Comparison of ENCODE assay signal across 17 cellular contexts in genomic region chr19:35442091-35442490, GRCh38. TPM values are rescaled to one million over a fixed set of nuclear protein-coding genes. Genes with fewer than 3 reads are reported as not detected.
DNase-seq lines count a peak whose midpoint lies in the region; ATAC-seq and TF ChIP-seq lines count a peak whose summit lies in the region.
"Had no signal": no experiment of that assay in that cellular context is flagged by ENCODE, and none has a peak within 500 bp of the region (broad histone marks: within the 10 kb centered on the region; RNA-seq: fewer than 3 reads in every experiment).

No MANE protein-coding gene starts in this region.

- TF ChIP-seq POLR2A in transverse colon (IDR thresholded peaks at IDR 0.05) = no peak

- peak overlapping the region in 3 of 4 donors; percentile 12 to 43 (median 27) for H3K27ac ChIP-seq in transverse colon
- H3K27ac ChIP-seq in foreskin keratinocyte = no peak overlapping the region
- H3K27ac ChIP-seq: pancreas, tibial nerve had no signal

- in situ Hi-C loops in transverse colon (cut with MboI; ENCODE audit: low pct_ligation_motif_present in 1 of 4, low pct_unique_long_range_greater_than_20kb in 1 of 4, low sequenced_read_pairs in 3 of 4) (no loop called here), GM13977 (cut with MboI; ENCODE audit: low pct_unique_long_range_greater_than_20kb, low sequenced_read_pairs, unreplicated experiment) (no loop called here)

- TF ChIP-seq CTCF in transverse colon (IDR thresholded peaks at IDR 0.05) (no peak), foreskin keratinocyte (conservative IDR thresholded peaks at IDR 0.05) (no peak), GM13977 (IDR thresholded peaks at IDR 0.05; ENCODE audit: extremely low read depth, insufficient read depth, missing control alignments) (no peak)

- intact Hi-C loops in left cardiac atrium (cut with DNase I) = no loop called here
- intact Hi-C loops in transverse colon (cut with DNase I; ENCODE audit: low total_unique reads) = no loop called here

- peak; percentile 19 to 44 for ATAC-seq in left cardiac atrium
- no peak for ATAC-seq in foreskin keratinocyte
- ATAC-seq: pancreas had no signal

- H3K9me3 ChIP-seq in transverse colon = no peaks in the 10 kb centered on the region
- H3K9me3 ChIP-seq: pancreas, tibial nerve had no signal

- peaks cover under 1 to 10% (median 3%) of the 10 kb centered on the region in 4 donors for H3K4me1 ChIP-seq in transverse colon
- H3K4me1 ChIP-seq in foreskin keratinocyte = no peaks in the 10 kb centered on the region

- DNase-seq in Kasumi-1 (lab: John Stamatoyannopoulos, UW) = peak; percentile 61 to 79
- peak; percentile 80 for DNase-seq in SKM-1 (lab: John Stamatoyannopoulos, UW; ENCODE audit: unreplicated experiment)
- DNase-seq in left cardiac atrium = peak; percentile 33
- DNase-seq in transverse colon = no peak
- no peak for DNase-seq in foreskin keratinocyte
- no peak for DNase-seq in NCI-H1694 (lab: John Stamatoyannopoulos, UW)
- no peak for DNase-seq in GM13977 (ENCODE audit: low spot score)
- DNase-seq: activated CD4-positive, alpha-beta T cell treated with anti-CD3 and anti-CD28 coated beads for 1 hour; activated gamma-delta T cell; C1 segment of cervical spinal cord; GOT3; NCI-H1930; NCI-H510A treated with DMSO at 0.1 percent for 48 hours; pancreas had no signal

- 69 to 77% methylated on average over 5 to 7 of the region's 7 CpGs for WGBS in transverse colon (ENCODE audit: low coverage in 1 of 2), 2 donors

- no peaks in the 10 kb centered on the region for H3K36me3 ChIP-seq in transverse colon
- H3K36me3 ChIP-seq: pancreas, tibial nerve had no signal

- TF ChIP-seq EP300 in transverse colon (IDR thresholded peaks at IDR 0.05; ENCODE audit: low read depth) = no peak

- no peak overlapping the region for H3K4me3 ChIP-seq in transverse colon
- H3K4me3 ChIP-seq: pancreas, smooth muscle cell, tibial nerve had no signal

- H3K27me3 ChIP-seq in transverse colon = no peaks in the 10 kb centered on the region
- H3K27me3 ChIP-seq in foreskin keratinocyte = peaks cover 8% of the 10 kb centered on the region
- H3K27me3 ChIP-seq: pancreas had no signal

RNA-seq across cellular contexts. Expression of gene FFAR2, which starts 6.0 kb away (rescaled TPM):
- under 1 TPM; 0.44 to 0.47 TPM for total RNA-seq in left cardiac atrium
- total RNA-seq in transverse colon = 1 to 10 TPM in 1 of 4 donors, under 1 TPM in 1, not detected in 2; 0.32 to 2.2 TPM
- total RNA-seq in foreskin keratinocyte = not detected in 2 replicates
- polyA plus RNA-seq in foreskin keratinocyte = not detected in 2 replicates
- total RNA-seq: smooth muscle cell had no signal
- polyA plus RNA-seq: smooth muscle cell had no signal

RNA-seq across cellular contexts. Expression of gene KRTDAP, which starts 48.2 kb away (rescaled TPM):
- total RNA-seq in left cardiac atrium = not detected
- total RNA-seq in transverse colon = not detected
- total RNA-seq in foreskin keratinocyte = 9.0 and 12.6 TPM in 2 replicates
- polyA plus RNA-seq in foreskin keratinocyte = 8.9 and 14.4 TPM in 2 replicates
- total RNA-seq: aorta, tibial nerve had no signal
- polyA plus RNA-seq: aorta had no signal

Comparison
In these comparisons a context has a peak if more than half of its experiments do, and no peak if none do; other contexts are left out.
1. DNase-seq: peak in Kasumi-1 (2 of 2), SKM-1 (single experiment) and left cardiac atrium (single experiment); none in transverse colon (single experiment), foreskin keratinocyte (0 of 2), NCI-H1694 (single experiment) and GM13977 (single experiment).
2. RNA of gene KRTDAP, which starts 48.2 kb away (total RNA-seq): 9.0 to 12.6 TPM in foreskin keratinocyte; not detected in left cardiac atrium and not detected in transverse colon; every median in the first group is over 10 times any median in the second.